ENCODE assay signal across 32 cellular contexts in the genomic region with DNA sequence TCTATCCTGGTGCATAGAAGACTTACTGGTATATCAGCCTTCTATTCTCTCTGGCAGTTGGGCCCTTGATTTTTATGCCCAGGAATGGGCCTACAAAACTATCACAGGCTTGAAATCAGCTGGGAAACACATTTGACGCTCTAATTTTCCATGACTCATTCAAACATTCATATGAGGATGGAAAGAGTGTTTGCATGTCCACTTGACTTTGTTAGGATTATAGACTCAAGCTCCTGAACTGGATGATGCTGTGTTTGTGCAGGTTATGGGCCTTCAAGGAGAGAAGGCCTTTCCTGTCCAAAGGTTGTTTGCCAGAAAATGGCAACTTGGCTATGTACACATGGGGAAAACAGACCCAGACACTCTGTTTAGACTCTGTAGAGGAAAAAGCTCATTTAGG.
DNase-seq lines count a peak whose midpoint lies in the region; ATAC-seq, FAIRE-seq and TF ChIP-seq lines count a peak whose summit lies in the region.
"Had no signal": no experiment of that assay in that cellular context is flagged by ENCODE, and none has a peak within 500 bp of the region (broad histone marks: within the 10 kb centered on the region; RNA-seq: fewer than 3 reads in every experiment).

No MANE protein-coding gene starts in this region.

- H3K4me3 ChIP-seq in left ventricle myocardium inferior, result no peak overlapping the region
- H3K4me3 ChIP-seq: esophagus muscularis mucosa, tibial artery had no signal

- H3K27ac ChIP-seq in left ventricle myocardium inferior (replicated peaks), result no peak overlapping the region
- H3K27ac ChIP-seq: esophagus muscularis mucosa, tibial artery, WERI-Rb-1 had no signal

- H3K27me3 Mint-ChIP-seq in Calu3 (ENCODE audit: unreplicated experiment), result no peaks in the 10 kb centered on the region
- no peaks in the 10 kb centered on the region for H3K27me3 Mint-ChIP-seq in activated T-cell treated with anti-CD3 and anti-CD28 coated beads, Interleukin-2, amount 50 U/mL, for 4 hours (ENCODE audit: low read depth)

- no peak for TF ChIP-seq CTCF in Calu3 (IDR thresholded peaks at IDR 0.05; ENCODE audit: unreplicated experiment)
- TF ChIP-seq CTCF in left ventricle myocardium inferior (IDR thresholded peaks at IDR 0.05; ENCODE audit: borderline replicate concordance), result no peak

- H3K4me3 Mint-ChIP-seq in Calu3 (ENCODE audit: low read depth, unreplicated experiment), result no peak overlapping the region
- no peak overlapping the region for H3K4me3 Mint-ChIP-seq in activated T-cell treated with anti-CD3 and anti-CD28 coated beads, Interleukin-2, amount 50 U/mL, for 4 hours
- H3K4me3 Mint-ChIP-seq: activated naive CD4-positive, alpha-beta T cell treated with anti-CD3 and anti-CD28 coated beads, Interleukin-2, amount 50 U/mL, for 24 hours; brain; CD8-positive, alpha-beta T cell; H9; memory B cell; nephron progenitor cell had no signal

- no peaks in the 10 kb centered on the region for H3K27me3 ChIP-seq in left ventricle myocardium inferior (ENCODE audit: low read depth)
- H3K27me3 ChIP-seq: BE2C, esophagus muscularis mucosa, tibial artery had no signal

- peaks cover under 1% of the 10 kb centered on the region for H3K4me1 Mint-ChIP-seq in Calu3 (ENCODE audit: low read depth, unreplicated experiment)
- no peaks in the 10 kb centered on the region for H3K4me1 Mint-ChIP-seq in activated T-cell treated with anti-CD3 and anti-CD28 coated beads, Interleukin-2, amount 50 U/mL, for 4 hours (ENCODE audit: low read depth)
- H3K4me1 Mint-ChIP-seq: activated naive CD4-positive, alpha-beta T cell treated with anti-CD3 and anti-CD28 coated beads, Interleukin-2, amount 50 U/mL, for 24 hours; brain; memory B cell; nephron progenitor cell had no signal

- no peaks in the 10 kb centered on the region for H3K36me3 ChIP-seq in left ventricle myocardium inferior
- H3K36me3 ChIP-seq: BE2C, esophagus muscularis mucosa, tibial artery, WERI-Rb-1 had no signal

- H3K9me3 Mint-ChIP-seq in Calu3 (ENCODE audit: low read depth, unreplicated experiment), result no peaks in the 10 kb centered on the region
- H3K9me3 Mint-ChIP-seq in activated T-cell treated with anti-CD3 and anti-CD28 coated beads, Interleukin-2, amount 50 U/mL, for 4 hours, result no peaks in the 10 kb centered on the region
- H3K9me3 Mint-ChIP-seq: activated naive CD4-positive, alpha-beta T cell treated with anti-CD3 and anti-CD28 coated beads, Interleukin-2, amount 50 U/mL, for 24 hours; activated T-helper 2 cell treated with anti-CD3 and anti-CD28 coated beads, Interferon-gamma antibody, Interleukin-2, Interleukin-4, amounts not matched to agents 10 μg/mL and 5 μg/mL and 100 μg/mL, durations not matched to agents 14 hours and 24 hours and 36 hours; brain; CD8-positive, alpha-beta T cell; H9; memory B cell; nephron progenitor cell had no signal

- intact Hi-C loops in Calu3 (cut with micrococcal nuclease; ENCODE audit: unreplicated experiment) (no loop called here), left ventricle myocardium inferior (cut with micrococcal nuclease) (no loop called here)

- H3K9me3 ChIP-seq in left ventricle myocardium inferior (replicated peaks), result no peaks in the 10 kb centered on the region
- H3K9me3 ChIP-seq: BE2C, esophagus muscularis mucosa, tibial artery had no signal

- H3K4me1 ChIP-seq in left ventricle myocardium inferior, result peaks cover 7% of the 10 kb centered on the region
- H3K4me1 ChIP-seq: BE2C, esophagus muscularis mucosa, tibial artery had no signal

- no peak for ATAC-seq in activated T-cell treated with anti-CD3 and anti-CD28 coated beads, Interleukin-2, amount 50 U/mL, for 4 hours
- ATAC-seq: CD8-positive, alpha-beta T cell had no signal

- peaks cover 9% of the 10 kb centered on the region for H3K36me3 Mint-ChIP-seq in Calu3 (ENCODE audit: insufficient read depth, unreplicated experiment)
- H3K36me3 Mint-ChIP-seq in activated T-cell treated with anti-CD3 and anti-CD28 coated beads, Interleukin-2, amount 50 U/mL, for 4 hours (ENCODE audit: insufficient read depth), result no peaks in the 10 kb centered on the region
- H3K36me3 Mint-ChIP-seq: CD8-positive, alpha-beta T cell; memory B cell had no signal

- peak; percentile 96 for DNase-seq in DMS153 treated with DMSO at 0.1 percent for 48 hours (lab: John Stamatoyannopoulos, UW; ENCODE audit: unreplicated experiment)
- DNase-seq in NCI-H128 (lab: John Stamatoyannopoulos, UW; ENCODE audit: unreplicated experiment), result peak; percentile 13
- peak; percentile 52 for DNase-seq in NCI-H748 treated with DMSO at 0.1 percent for 48 hours (lab: John Stamatoyannopoulos, UW)
- DNase-seq in Calu3, result no peak
- no peak for DNase-seq in left ventricle myocardium inferior
- DNase-seq in activated T-cell treated with anti-CD3 and anti-CD28 coated beads, Interleukin-2, amount 50 U/mL, for 4 hours, result no peak
- DNase-seq: activated CD4-positive, alpha-beta T cell treated with anti-CD3 and anti-CD28 coated beads for 4 hours; amniotic stem cell; BE2C; CD8-positive, alpha-beta T cell; DMS 273 treated with DMSO at 0.1 percent for 48 hours; H9; IMR-90; MV-4-11; NCI-H187 treated with DMSO at 0.1 percent for 48 hours; NCI-H446 treated with DMSO at 0.1 percent for 48 hours; nephron progenitor cell; NK-92 treated with Interleukin-12 subunit alpha and Interleukin-12 subunit beta, amount 100 ng/mL, for 24 hours; Right ventricle myocardium superior; stimulated activated CD4-positive, alpha-beta T cell treated with anti-CD3 and anti-CD28 coated beads, Interleukin-15, amount 100 ng/mL, for 24 hours; stimulated activated CD4-positive, alpha-beta T cell treated with anti-CD3 and anti-CD28 coated beads, Interleukin-4, amount 100 ng/mL, for 4 hours; SW 1271; tibial artery; WERI-Rb-1 had no signal

- no peak overlapping the region for H3K27ac Mint-ChIP-seq in Calu3 (ENCODE audit: unreplicated experiment)
- H3K27ac Mint-ChIP-seq: activated naive CD4-positive, alpha-beta T cell treated with anti-CD3 and anti-CD28 coated beads, Interleukin-2, amount 50 U/mL, for 24 hours; activated T-helper 2 cell treated with anti-CD3 and anti-CD28 coated beads, Interferon-gamma antibody, Interleukin-2, Interleukin-4, amounts not matched to agents 10 μg/mL and 5 μg/mL and 100 μg/mL, durations not matched to agents 14 hours and 24 hours and 36 hours; brain; CD8-positive, alpha-beta T cell; H9; memory B cell; nephron progenitor cell had no signal

- BruUV-seq in Calu3 (replicated peaks; lab: Mats Ljungman, UMichigan), result no TSS peak

- peak; percentile 98 for FAIRE-seq in islet of Langerhans (lab: Jason Lieb, UNC)
- FAIRE-seq: frontal cortex, G401.6 had no signal

- CTCF ChIA-PET in Calu3 (lab: Charles Lee), result no interaction called here

Comparison
In these comparisons a context has a peak if more than half of its experiments do, and no peak if none do; other contexts are left out.
1. DNase-seq: peak in DMS153 treated with DMSO at 0.1 percent for 48 hours (single experiment), NCI-H128 (single experiment) and NCI-H748 treated with DMSO at 0.1 percent for 48 hours (single experiment); none in Calu3 (single experiment), left ventricle myocardium inferior (single experiment) and activated T-cell treated with anti-CD3 and anti-CD28 coated beads, Interleukin-2, amount 50 U/mL, for 4 hours (single experiment).